Comparison of ENCODE assay signal across 13 cellular contexts in genomic region chr5:156826150-156826549, GRCh38.
DNase-seq lines count a peak whose midpoint lies in the region; ATAC-seq and TF ChIP-seq lines count a peak whose summit lies in the region.
"Had no signal": no experiment of that assay in that cellular context is flagged by ENCODE, and none has a peak within 500 bp of the region (broad histone marks: within the 10 kb centered on the region; RNA-seq: fewer than 3 reads in every experiment).

No MANE protein-coding gene starts in this region.

- no peak overlapping the region for H3K4me3 Mint-ChIP-seq in T-helper 2 cell treated with Interferon-gamma antibody and Interleukin-4, amounts not matched to agents 5 μg/mL and 100 μg/mL, for 36 hours
- H3K4me3 Mint-ChIP-seq: T-helper 1 cell treated with Interleukin-12 subunit alpha and Interleukin-12 subunit beta and Interleukin-4 antibody, amounts not matched to agents 30 μg/mL and 1 μg/mL, for 36 hours had no signal

- H3K36me3 ChIP-seq in GM06990 (ENCODE audit: control insufficient read depth, insufficient read depth, low read length) = no peaks in the 10 kb centered on the region

- peak; percentile 14 for DNase-seq in GM06990 (ENCODE audit: extremely low read depth, insufficient read length)
- peak; percentile 78 for DNase-seq in MV-4-11 (lab: John Stamatoyannopoulos, UW)
- DNase-seq in T-helper 2 cell treated with Interferon-gamma antibody and Interleukin-4, amounts not matched to agents 5 μg/mL and 100 μg/mL, for 36 hours (ENCODE audit: low spot score) = no peak
- no peak for DNase-seq in middle frontal gyrus (ENCODE audit: extremely low spot score, low spot score)
- no peak for DNase-seq in NK-92 treated with Interleukin-12 subunit alpha and Interleukin-12 subunit beta, amount 100 ng/mL, for 24 hours (lab: John Stamatoyannopoulos, UW)
- DNase-seq: anterior cingulate cortex, NCI-H524 treated with DMSO at 0.1 percent for 48 hours had no signal

- peaks cover 12% of the 10 kb centered on the region for H3K27me3 Mint-ChIP-seq in T-helper 2 cell treated with Interferon-gamma antibody and Interleukin-4, amounts not matched to agents 5 μg/mL and 100 μg/mL, for 36 hours (ENCODE audit: low read depth)

- peaks cover 7% of the 10 kb centered on the region for H3K9me3 Mint-ChIP-seq in T-helper 2 cell treated with Interferon-gamma antibody and Interleukin-4, amounts not matched to agents 5 μg/mL and 100 μg/mL, for 36 hours

- H3K27ac Mint-ChIP-seq in T-helper 2 cell treated with Interferon-gamma antibody and Interleukin-4, amounts not matched to agents 5 μg/mL and 100 μg/mL, for 36 hours = no peak overlapping the region
- H3K27ac Mint-ChIP-seq: T-helper 1 cell treated with Interleukin-12 subunit alpha and Interleukin-12 subunit beta and Interleukin-4 antibody, amounts not matched to agents 30 μg/mL and 1 μg/mL, for 36 hours had no signal

- H3K4me1 Mint-ChIP-seq in T-helper 2 cell treated with Interferon-gamma antibody and Interleukin-4, amounts not matched to agents 5 μg/mL and 100 μg/mL, for 36 hours (ENCODE audit: low read depth) = no peaks in the 10 kb centered on the region

- no peak for TF ChIP-seq CTCF in GM06990 (IDR thresholded peaks at IDR 0.05; ENCODE audit: insufficient read depth, low read length, poor library complexity, severe bottlenecking)

- ATAC-seq in GM19463 (IDR thresholded peaks at IDR 0.05; ENCODE audit: unreplicated experiment) = peak; percentile 83
- peak; percentile 69 for ATAC-seq in HG02981 (IDR thresholded peaks at IDR 0.05; ENCODE audit: unreplicated experiment)
- no peak for ATAC-seq in GM18520 (IDR thresholded peaks at IDR 0.05; ENCODE audit: unreplicated experiment)
- ATAC-seq: HCT116 had no signal

- H3K4me3 ChIP-seq in GM06990 (replicated peaks; ENCODE audit: low read depth, low read length) = no peak overlapping the region
- H3K4me3 ChIP-seq: skin epidermis had no signal

- H3K36me3 Mint-ChIP-seq in T-helper 2 cell treated with Interferon-gamma antibody and Interleukin-4, amounts not matched to agents 5 μg/mL and 100 μg/mL, for 36 hours (ENCODE audit: low read depth) = no peaks in the 10 kb centered on the region

- H3K27me3 ChIP-seq in GM06990 (replicated peaks; ENCODE audit: control insufficient read depth, insufficient read depth, low read length) = no peaks in the 10 kb centered on the region

Comparison
In these comparisons a context has a peak if more than half of its experiments do, and no peak if none do; other contexts are left out.
1. DNase-seq: peak in GM06990 (single experiment) and MV-4-11 (single experiment); none in T-helper 2 cell treated with Interferon-gamma antibody and Interleukin-4, amounts not matched to agents 5 μg/mL and 100 μg/mL, for 36 hours (single experiment), middle frontal gyrus (single experiment) and NK-92 treated with Interleukin-12 subunit alpha and Interleukin-12 subunit beta, amount 100 ng/mL, for 24 hours (single experiment).